In the genomic region with DNA sequence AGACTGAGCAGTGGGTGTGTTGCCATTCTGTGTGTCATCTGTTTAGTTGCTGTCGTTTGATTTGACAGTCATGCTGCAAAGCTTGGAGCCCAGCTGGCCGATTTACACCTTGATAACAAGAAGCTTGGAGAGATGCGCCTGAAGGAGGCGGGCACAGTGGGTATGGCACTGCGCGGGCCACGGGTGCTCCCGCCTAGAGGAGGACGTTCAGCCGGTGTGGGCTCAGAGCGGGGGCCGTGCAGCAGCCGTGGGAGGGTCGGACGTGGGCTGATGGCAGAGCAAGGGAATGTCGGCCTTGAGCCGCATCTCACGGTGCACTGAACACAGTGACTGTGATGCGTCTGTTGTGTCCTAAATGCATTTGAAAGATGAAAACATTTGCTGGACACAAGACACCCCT, we compare ENCODE assay signal across 22 cellular contexts.
"Had no signal": no experiment of that assay in that cellular context is flagged by ENCODE, and none has a peak within 500 bp of the region (broad histone marks: within the 10 kb centered on the region; RNA-seq: fewer than 3 reads in every experiment).

No MANE protein-coding gene starts in this region.

- H3K4me3 ChIP-seq: SJSA1, SK-N-MC had no signal

- DNase-seq: KBM-7, MV-4-11, NCI-H1048, NCI-H1105 treated with DMSO at 0.1 percent for 48 hours, NCI-H1417 treated with DMSO at 0.1 percent for 48 hours, NCI-H146, NCI-H1694 treated with DMSO at 0.1 percent for 48 hours, NCI-H1930, NCI-H2081, NCI-H2107, NCI-H226, NCI-H446, NCI-H510A, NCI-H524 treated with DMSO at 0.1 percent for 48 hours, NCI-H69, NCI-H774, PC-3, Right ventricle myocardium superior, SIG-M5 had no signal

- H3K27ac ChIP-seq: SJSA1, SK-N-MC had no signal

- H3K27me3 ChIP-seq: SJSA1 had no signal

- H3K9me3 ChIP-seq: SJSA1 had no signal

- ATAC-seq: Panc1, PC-3 had no signal
